ENCODE assay signal across 9 cellular contexts in the genomic region with DNA sequence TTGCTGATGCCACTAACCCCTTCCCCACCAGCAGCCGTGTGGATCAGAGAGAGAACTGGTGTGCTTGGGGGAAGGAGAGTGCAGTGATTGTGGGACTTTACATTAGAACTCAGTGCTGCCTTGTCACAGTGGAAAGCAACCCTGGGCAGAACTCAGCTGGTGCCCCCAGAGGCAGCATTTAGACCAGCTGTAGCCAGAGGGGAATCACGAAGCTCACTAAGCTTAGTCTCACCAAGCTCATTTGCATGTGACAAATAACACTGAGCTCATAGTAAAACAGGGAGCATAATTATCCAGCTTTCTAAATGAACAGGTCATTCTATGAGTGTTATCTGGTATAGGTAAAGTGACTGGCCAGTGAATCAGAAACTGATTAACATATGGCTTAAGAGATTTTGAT. TPM values are rescaled to one million over a fixed set of nuclear protein-coding genes. Genes with fewer than 3 reads are reported as not detected.
DNase-seq lines count a peak whose midpoint lies in the region; ATAC-seq, FAIRE-seq and TF ChIP-seq lines count a peak whose summit lies in the region.
"Had no signal": no experiment of that assay in that cellular context is flagged by ENCODE, and none has a peak within 500 bp of the region (broad histone marks: within the 10 kb centered on the region; RNA-seq: fewer than 3 reads in every experiment).

No MANE protein-coding gene starts in this region.

- no peak overlapping the region for H2BK20ac ChIP-seq in H1 (ENCODE audit: low read length)

- H3K36me3 ChIP-seq in H1 (ENCODE audit: control insufficient read depth in 2 of 4, insufficient read depth in 4 of 4, low read length in 3 of 4) (no peaks in the 10 kb centered on the region), right atrium auricular region (no peaks in the 10 kb centered on the region), breast epithelium (no peaks in the 10 kb centered on the region), osteoblast (ENCODE audit: insufficient read depth, low read length) (no peaks in the 10 kb centered on the region)

- ATAC-seq in HG03175 (IDR thresholded peaks at IDR 0.05; ENCODE audit: unreplicated experiment), result peak; percentile 81

- no peak overlapping the region for H3K4me2 ChIP-seq in H1 (ENCODE audit: insufficient read depth in 1 of 2, low read depth in 2 of 2, low read length in 2 of 2)
- H3K4me2 ChIP-seq in osteoblast (ENCODE audit: insufficient read depth, low read length), result no peak overlapping the region

- H3K4me1 ChIP-seq in H1 (replicated peaks in 1 of 4; ENCODE audit: control insufficient read depth in 3 of 4, insufficient read depth in 4 of 4, low read length in 3 of 4), result no peaks in the 10 kb centered on the region; a peak in 1 of 7 replicates
- no peaks in the 10 kb centered on the region for H3K4me1 ChIP-seq in right atrium auricular region
- H3K4me1 ChIP-seq in breast epithelium, result no peaks in the 10 kb centered on the region
- H3K4me1 ChIP-seq in osteoblast (ENCODE audit: insufficient read depth, low read length), result peaks cover 8% of the 10 kb centered on the region

- H3K23ac ChIP-seq in H1 (ENCODE audit: insufficient read length), result no peak overlapping the region

- H2BK15ac ChIP-seq in H1 (ENCODE audit: low read length), result no peak overlapping the region

- no peak overlapping the region for H4K5ac ChIP-seq in H1 (ENCODE audit: insufficient read length, low read depth, low read length)

- H2AFZ ChIP-seq in H1 (ENCODE audit: low read length) (peak overlapping the region; percentile 7; the same call in 1 of the 2 replicates), osteoblast (ENCODE audit: low read length) (no peak overlapping the region)

- TF ChIP-seq CTCF in GM20000 (IDR thresholded peaks at IDR 0.05; ENCODE audit: extremely low read depth, missing control alignments) (no peak), H1 (IDR thresholded peaks at IDR 0.05; ENCODE audit: control extremely low read depth in 1 of 3, insufficient read depth in 1 of 3, low read depth in 1 of 3, low read length in 3 of 3) (peak in 2 of 3 experiments; percentile 26 to 39; a peak in 2 of 4 replicates), right atrium auricular region (IDR thresholded peaks at IDR 0.05) (no peak), breast epithelium (IDR thresholded peaks at IDR 0.05) (no peak), osteoblast (IDR thresholded peaks at IDR 0.05; ENCODE audit: extremely low read depth, low read depth, low read length) (no peak)

- TF ChIP-seq POLR2A in GM12891 (IDR thresholded peaks at IDR 0.05; ENCODE audit: low read depth, low read length) (no peak), H1 (IDR thresholded peaks at IDR 0.05; ENCODE audit: control extremely low read depth in 1 of 2, low read depth in 2 of 2, low read length in 2 of 2) (no peak), breast epithelium (IDR thresholded peaks at IDR 0.05) (no peak)

- no peak overlapping the region for H3K56ac ChIP-seq in H1 (replicated peaks; ENCODE audit: insufficient read length, low read depth, low read length)

- no peak overlapping the region for H2AK5ac ChIP-seq in H1 (ENCODE audit: low read depth, low read length)

- TF ChIP-seq RAD21 in H1 (IDR thresholded peaks at IDR 0.05 in 1 of 2, conservative IDR thresholded peaks at IDR 0.05 in 1 of 2; ENCODE audit: low read depth in 2 of 2, low read length in 2 of 2), result peak in 1 of 2 experiments; percentile 11; a peak in 1 of 4 replicates

- H2BK5ac ChIP-seq in H1 (ENCODE audit: low read depth, low read length), result no peak overlapping the region

- H4K20me1 ChIP-seq in H1 (replicated peaks in 1 of 2; ENCODE audit: control insufficient read depth in 1 of 2, insufficient read depth in 2 of 2, low read length in 2 of 2), result no peaks in the 10 kb centered on the region
- no peaks in the 10 kb centered on the region for H4K20me1 ChIP-seq in osteoblast (ENCODE audit: insufficient read depth, low read length)

- H3K79me2 ChIP-seq in H1 (ENCODE audit: control insufficient read depth in 1 of 2, insufficient read depth in 2 of 2, low read length in 2 of 2) (no peaks in the 10 kb centered on the region), osteoblast (ENCODE audit: insufficient read depth, low read length) (no peaks in the 10 kb centered on the region)

- 36% methylated on average over 2 of the region's 2 CpGs; no CpG with 5 or more reads in 1 of the 2 experiments for WGBS in H1 (ENCODE audit: extremely low coverage in 1 of 2, insufficient coverage in 1 of 2, insufficient read length in 1 of 2, insufficient replicate concordance in 2 of 2, low coverage in 1 of 2, low lambda C conversion rate in 2 of 2, missing lambda C conversion rate in 1 of 2), 2 experiments

- no peak overlapping the region for H3K14ac ChIP-seq in H1 (ENCODE audit: insufficient read length)

- FAIRE-seq in GM12891 (lab: Jason Lieb, UNC) (peak; percentile 92), H1 (lab: Jason Lieb, UNC) (peak; percentile 94)

- H3K9ac ChIP-seq in H1 (replicated peaks in 1 of 4; ENCODE audit: extremely low read depth in 1 of 4, low read depth in 3 of 4, low read length in 3 of 4), result no peak overlapping the region

- H3K27ac ChIP-seq in H1 (ENCODE audit: low read depth, low read length) (no peak overlapping the region), right atrium auricular region (no peak overlapping the region), breast epithelium (no peak overlapping the region), osteoblast (ENCODE audit: low read depth, low read length) (no peak overlapping the region)

- H3K23me2 ChIP-seq in H1 (ENCODE audit: low read depth, low read length), result no peaks in the 10 kb centered on the region

- DNase-seq in GM12891 (ENCODE audit: insufficient read length, low spot score) (no peak), GM20000 (ENCODE audit: low spot score) (peak; percentile 50), H1 (ENCODE audit: low read depth in 1 of 2, low spot score in 2 of 2) (no peak), right atrium auricular region (ENCODE audit: low spot score) (no peak), breast epithelium (ENCODE audit: low spot score in 2 of 2) (no peak), osteoblast (ENCODE audit: insufficient read length, low spot score, missing footprints) (no peak), anterior cingulate cortex (lab: John Stamatoyannopoulos, UW) (no peak)
- DNase-seq: NCI-H345 had no signal

- no peak overlapping the region for H4K91ac ChIP-seq in H1 (replicated peaks; ENCODE audit: insufficient read length, low read length)

- no peak overlapping the region for H3K4ac ChIP-seq in H1 (replicated peaks; ENCODE audit: insufficient read length, low read depth, low read length)

- H3K9me3 ChIP-seq in H1 (ENCODE audit: insufficient read depth in 2 of 2, low read depth in 1 of 2, low read length in 1 of 2), result no peaks in the 10 kb centered on the region
- peaks cover 0 to 5% of the 10 kb centered on the region in 2 donors for H3K9me3 ChIP-seq in right atrium auricular region
- no peaks in the 10 kb centered on the region for H3K9me3 ChIP-seq in breast epithelium
- H3K9me3 ChIP-seq in osteoblast (ENCODE audit: low read depth, low read length), result no peaks in the 10 kb centered on the region

- H2BK12ac ChIP-seq in H1 (ENCODE audit: low read depth, low read length), result no peak overlapping the region

- CTCF ChIA-PET in H1 (lab: Charles Lee; ENCODE audit: partially characterized antibody), result interaction anchor here (0.6 to 2.0 kb wide), 7 partner anchors 11 to 84 kb away, joined by 3 to 7 read pairs (median 3); no protein-coding TSS in a partner anchor

- POLR2A ChIA-PET in H1 (lab: Charles Lee; ENCODE audit: partially characterized antibody), result interaction anchor here (0.6 kb wide), 1 partner anchor 94 kb away, joined by 4 read pairs; no protein-coding TSS in a partner anchor

- no peak overlapping the region for H2BK120ac ChIP-seq in H1 (replicated peaks; ENCODE audit: low read depth, low read length)

- H3K4me3 ChIP-seq in H1 (ENCODE audit: extremely low read depth in 1 of 4, insufficient read depth in 2 of 4, low read depth in 3 of 4, low read length in 4 of 4) (no peak overlapping the region), right atrium auricular region (no peak overlapping the region), breast epithelium (no peak overlapping the region), osteoblast (ENCODE audit: insufficient read depth, low read length) (no peak overlapping the region)

- no peak overlapping the region for H4K8ac ChIP-seq in H1 (ENCODE audit: extremely low read depth, insufficient read depth, low read length)

- H3K18ac ChIP-seq in H1 (ENCODE audit: extremely low read depth, low read length), result no peak overlapping the region

- intact Hi-C loops in breast epithelium (cut with DNase I; ENCODE audit: low total_unique reads), result no loop called here

- H3K79me1 ChIP-seq in H1 (ENCODE audit: low read depth, low read length), result no peaks in the 10 kb centered on the region

- TF ChIP-seq EP300 in H1 (IDR thresholded peaks at IDR 0.05; ENCODE audit: borderline replicate concordance in 1 of 2, low read depth in 2 of 2, low read length in 2 of 2), result no peak

- H3K27me3 ChIP-seq in H1 (replicated peaks in 1 of 4; ENCODE audit: control insufficient read depth in 3 of 4, extremely low read depth in 1 of 4, insufficient read depth in 3 of 4, low read length in 3 of 4) (no peaks in the 10 kb centered on the region), right atrium auricular region (no peaks in the 10 kb centered on the region), breast epithelium (no peaks in the 10 kb centered on the region), osteoblast (ENCODE audit: insufficient read depth, low read length) (no peaks in the 10 kb centered on the region)

RNA-seq across cellular contexts. Expression of gene SMAP2, which starts 9.8 kb away (rescaled TPM):
- polyA plus RNA-seq in GM12891 (2012; ENCODE audit: low read depth, missing spikeins), result 122 TPM
- total RNA-seq in H1 (2021; fragmentation: NEBNext Ultra II Directional; extraction: Animal tissue kit (Norgen Biotek cat#: 25700)), result 5.0 and 5.5 TPM in 2 replicates
- polyA plus RNA-seq in H1 (2011; rRNA removed), result 3.9 and 4.3 TPM in 2 replicates
- 4.2 TPM for polyA plus RNA-seq in H1 (2011; cell fraction: cytosol; rRNA removed)
- 2.7 TPM for polyA plus RNA-seq in H1 (2011; cell fraction: nucleus; rRNA removed)
- polyA plus RNA-seq in H1 (2012, experiment 1 of 2), result 4.5 to 6.2 TPM (median 5.6 TPM) in 4 replicates
- 5.7 TPM for polyA plus RNA-seq in H1 (2012, experiment 2 of 2)
- polyA plus RNA-seq in H1 (2013, experiment 1 of 2), result 5.9 TPM
- polyA plus RNA-seq in H1 (2013, experiment 2 of 2), result 4.7 TPM
- polyA minus RNA-seq in H1 (2011; rRNA and poly(A)+ RNA removed), result 6.1 and 8.1 TPM in 2 replicates
- polyA minus RNA-seq in H1 (2011; cell fraction: cytosol; rRNA and poly(A)+ RNA removed), result 2.4 TPM
- 2.5 TPM for polyA minus RNA-seq in H1 (2011; cell fraction: nucleus; rRNA and poly(A)+ RNA removed)
- total RNA-seq in right atrium auricular region (10 to 100 TPM; 19.8 to 20.8 TPM), breast epithelium (10 to 100 TPM; 27.2 to 64.2 (median 33.1) TPM), osteoblast (14.1 and 20.3 TPM in 2 replicates)

RNA-seq across cellular contexts. Expression of gene COL9A2, which starts 46.6 kb away (rescaled TPM):
- 45.0 TPM for polyA plus RNA-seq in GM12891 (2012; ENCODE audit: low read depth, missing spikeins)
- 2.7 and 3.2 TPM in 2 replicates for total RNA-seq in H1 (2021; fragmentation: NEBNext Ultra II Directional; extraction: Animal tissue kit (Norgen Biotek cat#: 25700))
- 3.3 and 3.7 TPM in 2 replicates for polyA plus RNA-seq in H1 (2011; rRNA removed)
- 3.6 TPM for polyA plus RNA-seq in H1 (2011; cell fraction: cytosol; rRNA removed)
- polyA plus RNA-seq in H1 (2011; cell fraction: nucleus; rRNA removed), result 20.4 TPM
- polyA plus RNA-seq in H1 (2012, experiment 1 of 2), result 4.1 to 5.4 TPM (median 5.3 TPM) in 4 replicates
- 6.8 TPM for polyA plus RNA-seq in H1 (2012, experiment 2 of 2)
- 3.5 TPM for polyA plus RNA-seq in H1 (2013, experiment 1 of 2)
- 3.2 TPM for polyA plus RNA-seq in H1 (2013, experiment 2 of 2)
- 0.54 and 0.63 TPM in 2 replicates for polyA minus RNA-seq in H1 (2011; rRNA and poly(A)+ RNA removed)
- 1.7 TPM for polyA minus RNA-seq in H1 (2011; cell fraction: cytosol; rRNA and poly(A)+ RNA removed)
- polyA minus RNA-seq in H1 (2011; cell fraction: nucleus; rRNA and poly(A)+ RNA removed), result 1.7 TPM
- 1 to 10 TPM in 1 of 2 donors, under 1 TPM in 1; 0.59 to 1.2 TPM for total RNA-seq in right atrium auricular region
- 10 to 100 TPM in 2 of 3 donors, 1 to 10 TPM in 1; 1.4 to 22.0 (median 11.4) TPM for total RNA-seq in breast epithelium
- 0.36 and 0.88 TPM in 2 replicates for total RNA-seq in osteoblast

Comparison
In these comparisons a context has a peak if more than half of its experiments do, and no peak if none do; other contexts are left out.
1. CTCF ChIP-seq: peak in H1 (2 of 3); none in GM20000 (single experiment), right atrium auricular region (0 of 2), breast epithelium (0 of 3) and osteoblast (single experiment).